Comparison of ENCODE assay signal across 12 cellular contexts in the genomic region with DNA sequence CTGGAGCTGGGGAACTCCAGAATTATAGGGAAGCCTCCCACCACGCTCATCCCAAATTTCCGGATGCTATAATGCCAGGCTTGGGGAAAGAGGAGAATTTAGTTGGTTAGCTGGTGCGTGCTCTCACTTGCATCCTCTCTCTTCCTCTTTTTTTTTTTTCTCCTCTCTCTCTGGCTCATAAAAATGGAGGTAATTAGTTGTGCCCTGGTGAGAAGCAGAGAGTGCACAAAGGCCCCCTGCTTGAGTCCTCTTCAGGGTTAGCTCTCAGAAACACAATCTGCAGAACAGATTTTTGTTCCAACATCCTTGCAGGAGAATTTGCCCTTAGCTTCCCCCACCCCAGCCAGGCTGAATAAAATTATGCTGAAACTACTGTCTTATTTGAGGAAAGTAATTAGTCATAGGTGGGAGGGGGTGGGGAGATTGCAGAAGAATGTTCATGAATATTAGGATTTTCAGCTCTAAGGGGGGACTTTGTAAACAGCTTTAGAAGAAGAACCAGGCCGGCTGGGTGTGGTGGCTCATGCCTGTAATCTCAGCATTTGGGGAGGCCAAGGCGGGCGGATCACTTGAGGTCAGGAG. TPM values are rescaled to one million over a fixed set of nuclear protein-coding genes. Genes with fewer than 3 reads are reported as not detected.
DNase-seq lines count a peak whose midpoint lies in the region; ATAC-seq, FAIRE-seq and TF ChIP-seq lines count a peak whose summit lies in the region.
"Had no signal": no experiment of that assay in that cellular context is flagged by ENCODE, and none has a peak within 500 bp of the region (broad histone marks: within the 10 kb centered on the region; RNA-seq: fewer than 3 reads in every experiment).

No MANE protein-coding gene starts in this region.

- no peaks in the 10 kb centered on the region for H3K27me3 ChIP-seq in PC-3 (ENCODE audit: low read length)
- H3K27me3 ChIP-seq in fibroblast of lung (ENCODE audit: control insufficient read depth, insufficient read depth, low read length): no peaks in the 10 kb centered on the region
- H3K27me3 ChIP-seq in colonic mucosa: no peaks in the 10 kb centered on the region

- peaks cover 6% of the 10 kb centered on the region for H3K27me3 Mint-ChIP-seq in activated naive CD4-positive, alpha-beta T cell treated with anti-CD3 and anti-CD28 coated beads, Interleukin-2, amount 50 U/mL, for 24 hours
- H3K27me3 Mint-ChIP-seq in type B pancreatic cell (peaks cover 14% of the 10 kb centered on the region), progenitor cell of endocrine pancreas (peaks cover 42% of the 10 kb centered on the region)

- H3F3A ChIP-seq in PC-3 (ENCODE audit: low read length, unreplicated experiment): peaks cover 7% of the 10 kb centered on the region

- H3K27ac Mint-ChIP-seq in activated naive CD4-positive, alpha-beta T cell treated with anti-CD3 and anti-CD28 coated beads, Interleukin-2, amount 50 U/mL, for 24 hours: peak overlapping the region; percentile 12
- H3K27ac Mint-ChIP-seq in type B pancreatic cell: peak overlapping the region; percentile 32
- no peak overlapping the region for H3K27ac Mint-ChIP-seq in progenitor cell of endocrine pancreas

- H2AFZ ChIP-seq in PC-3 (ENCODE audit: low read length): no peak overlapping the region
- H2AFZ ChIP-seq in fibroblast of lung (ENCODE audit: low read length): no peak overlapping the region

- H3K4me2 ChIP-seq in PC-3 (ENCODE audit: low read length): peak overlapping the region; percentile 33; the same call in 1 of the 2 replicates
- H3K4me2 ChIP-seq in fibroblast of lung (ENCODE audit: extremely low read depth, insufficient read depth, low read length): no peak overlapping the region

- H3K36me3 ChIP-seq in PC-3 (ENCODE audit: low read depth, low read length) (no peaks in the 10 kb centered on the region), fibroblast of lung (ENCODE audit: control insufficient read depth, insufficient read depth, low read length) (peaks cover 33% of the 10 kb centered on the region), colonic mucosa (no peaks in the 10 kb centered on the region)

- peak overlapping the region; percentile 49 for H3K4me3 Mint-ChIP-seq in activated naive CD4-positive, alpha-beta T cell treated with anti-CD3 and anti-CD28 coated beads, Interleukin-2, amount 50 U/mL, for 24 hours
- H3K4me3 Mint-ChIP-seq in type B pancreatic cell (no peak overlapping the region), progenitor cell of endocrine pancreas (ENCODE audit: low read depth) (no peak overlapping the region)

- POLR2A ChIA-PET in PC-3 (lab: Charles Lee; ENCODE audit: unreplicated experiment): interaction anchor here (0.6 kb wide), 2 partner anchors 13 to 38 kb away, joined by 3 to 6 read pairs; no protein-coding TSS in a partner anchor

- DNase-seq in activated naive CD4-positive, alpha-beta T cell treated with Interleukin-2 at 50 U/mL for 16 hours: no peak
- peak; percentile 28 for DNase-seq in PC-3
- peak; percentile 59 to 75 for DNase-seq in fibroblast of lung (ENCODE audit: low read depth in 2 of 2)
- DNase-seq in type B pancreatic cell (ENCODE audit: extremely low spot score, unreplicated experiment): no peak
- DNase-seq in progenitor cell of endocrine pancreas (ENCODE audit: low spot score, unreplicated experiment): no peak
- no peak for DNase-seq in GM19239 (ENCODE audit: insufficient read length, low spot score)
- no peak for DNase-seq in colonic mucosa
- DNase-seq: dorsolateral prefrontal cortex, GF-D8 had no signal

- intact Hi-C loops in PC-3 (cut with micrococcal nuclease) (loop anchor here (10.0 kb wide), 1 partner anchor 240 kb away; a partner anchor contains a TSS), colonic mucosa (cut with DNase I) (no loop called here)

- TF ChIP-seq CTCF in PC-3 (conservative IDR thresholded peaks at IDR 0.05; ENCODE audit: low read depth, low read length) (no peak), fibroblast of lung (conservative IDR thresholded peaks at IDR 0.05 in 1 of 2, IDR thresholded peaks at IDR 0.05 in 1 of 2; ENCODE audit: low read depth in 1 of 2, low read length in 2 of 2) (no peak), type B pancreatic cell (conservative IDR thresholded peaks at IDR 0.05) (no peak), progenitor cell of endocrine pancreas (IDR thresholded peaks at IDR 0.05; ENCODE audit: unreplicated experiment) (no peak), colonic mucosa (IDR thresholded peaks at IDR 0.05) (no peak)

- no peak for ATAC-seq in PC-3

- H3K27ac ChIP-seq in PC-3 (ENCODE audit: low read length): no peak overlapping the region
- H3K27ac ChIP-seq in fibroblast of lung (ENCODE audit: insufficient read depth, low read length): peak overlapping the region; percentile 33
- H3K27ac ChIP-seq in colonic mucosa: no peak overlapping the region

- H3K79me2 ChIP-seq in PC-3 (ENCODE audit: low read length): no peaks in the 10 kb centered on the region
- H3K79me2 ChIP-seq in fibroblast of lung (ENCODE audit: control insufficient read depth, insufficient read depth, low read length): peaks cover 16% of the 10 kb centered on the region

- H3K36me3 Mint-ChIP-seq in activated naive CD4-positive, alpha-beta T cell treated with anti-CD3 and anti-CD28 coated beads, Interleukin-2, amount 50 U/mL, for 24 hours: no peaks in the 10 kb centered on the region
- no peaks in the 10 kb centered on the region for H3K36me3 Mint-ChIP-seq in type B pancreatic cell
- H3K36me3 Mint-ChIP-seq in progenitor cell of endocrine pancreas (ENCODE audit: insufficient read depth): no peaks in the 10 kb centered on the region

- H4K20me1 ChIP-seq in PC-3 (ENCODE audit: low read length) (no peaks in the 10 kb centered on the region), fibroblast of lung (ENCODE audit: control insufficient read depth, extremely low read depth, insufficient read depth, low read length) (no peaks in the 10 kb centered on the region)

- peaks cover 26% of the 10 kb centered on the region for H3K4me1 ChIP-seq in PC-3 (ENCODE audit: insufficient read depth, low read length)
- peaks cover 31% of the 10 kb centered on the region for H3K4me1 ChIP-seq in fibroblast of lung (ENCODE audit: control insufficient read depth, extremely low read depth, insufficient read depth, low read length)
- H3K4me1 ChIP-seq in colonic mucosa: peaks cover 5% of the 10 kb centered on the region

- BruUV-seq in PC-3 (replicated peaks; lab: Mats Ljungman, UMichigan): no TSS peak

- no peaks in the 10 kb centered on the region for H3K9me3 Mint-ChIP-seq in activated naive CD4-positive, alpha-beta T cell treated with anti-CD3 and anti-CD28 coated beads, Interleukin-2, amount 50 U/mL, for 24 hours
- H3K9me3 Mint-ChIP-seq in type B pancreatic cell (no peaks in the 10 kb centered on the region), progenitor cell of endocrine pancreas (ENCODE audit: low read depth) (no peaks in the 10 kb centered on the region)

- no peaks in the 10 kb centered on the region for H3K9me2 ChIP-seq in PC-3 (replicated peaks; ENCODE audit: low read length)

- CTCF ChIA-PET in PC-3 (lab: Charles Lee): interaction anchor here (0.6 kb wide), 1 partner anchor 10 kb away, joined by 7 read pairs; no protein-coding TSS in a partner anchor

- no peaks in the 10 kb centered on the region for H3K9me3 ChIP-seq in PC-3 (ENCODE audit: low read length)
- H3K9me3 ChIP-seq in fibroblast of lung (ENCODE audit: control insufficient read depth, insufficient read depth, low read depth, low read length): no peaks in the 10 kb centered on the region
- no peaks in the 10 kb centered on the region for H3K9me3 ChIP-seq in colonic mucosa

- H3K4me3 ChIP-seq in PC-3 (ENCODE audit: low read length): no peak overlapping the region
- peak overlapping the region in 1 of 4 experiments; percentile 6 for H3K4me3 ChIP-seq in fibroblast of lung (replicated peaks in 1 of 4; ENCODE audit: control extremely low read depth in 1 of 4, insufficient read depth in 1 of 4, low read depth in 3 of 4, low read length in 4 of 4)
- no peak overlapping the region for H3K4me3 ChIP-seq in colonic mucosa
- H3K4me3 ChIP-seq: dorsolateral prefrontal cortex had no signal

- peaks cover 52% of the 10 kb centered on the region for H3K4me1 Mint-ChIP-seq in activated naive CD4-positive, alpha-beta T cell treated with anti-CD3 and anti-CD28 coated beads, Interleukin-2, amount 50 U/mL, for 24 hours
- H3K4me1 Mint-ChIP-seq in type B pancreatic cell (ENCODE audit: unreplicated experiment) (peaks cover 26% of the 10 kb centered on the region), progenitor cell of endocrine pancreas (ENCODE audit: low read depth) (no peaks in the 10 kb centered on the region)

- FAIRE-seq in GM19239 (lab: Jason Lieb, UNC): no peak

- no peak overlapping the region for H3K9ac ChIP-seq in PC-3 (ENCODE audit: low read length)
- H3K9ac ChIP-seq in fibroblast of lung (ENCODE audit: insufficient read depth, low read length): no peak overlapping the region
- H3K9ac ChIP-seq in colonic mucosa (ENCODE audit: low read depth in 2 of 2, low read length in 2 of 2): no peak overlapping the region

RNA-seq across cellular contexts. Expression of a gene that starts 7.6 kb away (rescaled TPM):
- total RNA-seq in PC-3 (2014; rRNA removed): 46.1 and 52.5 TPM in 2 replicates
- total RNA-seq in fibroblast of lung: 41.3 and 167 TPM in 2 replicates
- polyA plus RNA-seq in fibroblast of lung: 679 and 1,153 TPM in 2 replicates
- 413 and 685 TPM in 2 replicates for polyA plus RNA-seq in fibroblast of lung (2012)
- polyA minus RNA-seq in fibroblast of lung (ENCODE audit: low replicate concordance): 763 and 1,105 TPM in 2 replicates
- total RNA-seq in type B pancreatic cell (ENCODE audit: low replicate concordance): 0.14 and 1.5 TPM in 2 replicates
- 0.11 and 0.14 TPM in 2 replicates for total RNA-seq in progenitor cell of endocrine pancreas
- 1 to 10 TPM; 1.4 to 6.1 TPM for total RNA-seq in colonic mucosa

RNA-seq across cellular contexts. Expression of a gene that starts 19.8 kb away (rescaled TPM):
- total RNA-seq in PC-3 (2014; rRNA removed) (148 and 190 TPM in 2 replicates), fibroblast of lung (127 and 139 TPM in 2 replicates), type B pancreatic cell (ENCODE audit: low replicate concordance) (59.8 and 98.8 TPM in 2 replicates), progenitor cell of endocrine pancreas (61.3 and 66.5 TPM in 2 replicates), colonic mucosa (100 to 1,000 TPM; 111 to 127 TPM)
- polyA plus RNA-seq in fibroblast of lung: 128 and 185 TPM in 2 replicates
- polyA plus RNA-seq in fibroblast of lung (2012): 136 and 181 TPM in 2 replicates
- polyA minus RNA-seq in fibroblast of lung (ENCODE audit: low replicate concordance): 78.8 and 128 TPM in 2 replicates

RNA-seq across cellular contexts. Expression of a gene that starts 30.9 kb away (rescaled TPM):
- total RNA-seq in PC-3 (2014; rRNA removed) (1.6 and 2.5 TPM in 2 replicates), fibroblast of lung (0.26 and 0.66 TPM in 2 replicates), type B pancreatic cell (ENCODE audit: low replicate concordance) (4.2 and 4.4 TPM in 2 replicates), progenitor cell of endocrine pancreas (0.96 and 1.8 TPM in 2 replicates), colonic mucosa (1 to 10 TPM in 1 of 2 donors, under 1 TPM in 1; 0.90 to 3.1 TPM)
- polyA plus RNA-seq in fibroblast of lung: 0.14 TPM in 1 of 2 replicates, not detected in the other
- polyA plus RNA-seq in fibroblast of lung (2012): 0.10 and 1.5 TPM in 2 replicates
- 0.15 TPM in 1 of 2 replicates, not detected in the other for polyA minus RNA-seq in fibroblast of lung (ENCODE audit: low replicate concordance)
- total RNA-seq: mononuclear cell, skeletal muscle tissue had no signal

RNA-seq across cellular contexts. Expression of a gene that starts 45.6 kb away (rescaled TPM):
- total RNA-seq in PC-3 (2014; rRNA removed) (0.26 TPM in 1 of 2 replicates, not detected in the other), fibroblast of lung (not detected in 2 replicates), type B pancreatic cell (ENCODE audit: low replicate concordance) (not detected in 2 replicates), progenitor cell of endocrine pancreas (not detected in 2 replicates), colonic mucosa (not detected)
- polyA plus RNA-seq in fibroblast of lung: not detected in 2 replicates
- polyA plus RNA-seq in fibroblast of lung (2012): not detected in 2 replicates
- not detected in 2 replicates for polyA minus RNA-seq in fibroblast of lung (ENCODE audit: low replicate concordance)
- total RNA-seq: mononuclear cell, skeletal muscle tissue had no signal

RNA-seq across cellular contexts. Expression of a gene that starts 49.2 kb away (rescaled TPM):
- total RNA-seq in PC-3 (2014; rRNA removed) (10.6 and 14.8 TPM in 2 replicates), fibroblast of lung (21.8 and 27.6 TPM in 2 replicates), type B pancreatic cell (ENCODE audit: low replicate concordance) (22.2 and 40.1 TPM in 2 replicates), progenitor cell of endocrine pancreas (19.3 and 22.0 TPM in 2 replicates), colonic mucosa (10 to 100 TPM; 33.7 to 47.9 TPM)
- 4.7 and 6.0 TPM in 2 replicates for polyA plus RNA-seq in fibroblast of lung
- 11.3 and 16.2 TPM in 2 replicates for polyA plus RNA-seq in fibroblast of lung (2012)
- polyA minus RNA-seq in fibroblast of lung (ENCODE audit: low replicate concordance): 9.5 and 9.6 TPM in 2 replicates

Comparison
In these comparisons a context has a peak if more than half of its experiments do, and no peak if none do; other contexts are left out.
1. DNase-seq: peak in PC-3 (single experiment) and fibroblast of lung (2 of 2); none in activated naive CD4-positive, alpha-beta T cell treated with Interleukin-2 at 50 U/mL for 16 hours (single experiment), type B pancreatic cell (single experiment), progenitor cell of endocrine pancreas (single experiment), GM19239 (single experiment) and colonic mucosa (single experiment).